Comparison of ENCODE assay signal across 8 cellular contexts in the genomic region with DNA sequence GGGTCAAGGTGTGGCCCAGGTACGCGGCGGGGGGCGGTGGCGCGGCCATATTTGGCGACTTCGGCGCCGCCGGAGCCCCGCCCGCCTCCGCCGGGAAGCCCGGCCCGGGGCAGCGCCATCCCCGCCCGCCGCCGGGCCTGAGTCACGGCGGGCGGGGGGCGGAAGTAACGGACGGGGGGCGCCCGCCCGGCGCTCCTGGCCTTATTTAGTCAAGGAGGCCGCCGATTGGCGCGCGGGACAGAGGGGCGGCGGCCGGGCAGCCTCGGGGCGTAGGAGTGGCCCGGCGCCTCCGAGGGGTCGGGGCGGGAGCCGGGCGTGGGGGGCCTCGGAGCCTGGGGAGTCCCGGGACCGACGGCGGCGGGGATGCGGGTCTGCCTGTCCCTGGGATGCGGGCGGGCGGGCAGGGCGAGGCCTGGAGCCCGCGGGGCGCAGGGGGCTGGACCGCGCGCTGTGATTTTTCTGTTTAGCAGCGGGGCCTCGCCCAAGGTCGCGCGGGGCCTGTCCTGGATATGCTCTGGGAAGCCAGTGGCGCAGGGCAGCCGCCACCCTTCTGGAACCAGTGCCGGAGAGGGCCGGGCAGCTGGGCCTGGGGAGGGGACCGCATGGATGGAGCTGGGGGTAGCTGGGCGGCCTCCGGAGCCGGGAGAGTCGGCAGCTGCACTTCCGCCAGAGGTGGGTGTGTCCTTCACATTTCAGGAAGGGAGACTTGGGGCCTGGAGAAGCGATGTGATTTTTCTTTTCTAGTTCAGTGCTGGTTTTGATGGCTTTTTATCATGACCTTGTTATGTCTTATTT. TPM values are rescaled to one million over a fixed set of nuclear protein-coding genes. Genes with fewer than 3 reads are reported as not detected.
DNase-seq lines count a peak whose midpoint lies in the region; ATAC-seq and TF ChIP-seq lines count a peak whose summit lies in the region.

No MANE protein-coding gene starts in this region.

- peak; percentile 75 for TF ChIP-seq POLR2A in right lobe of liver (IDR thresholded peaks at IDR 0.05)

- peak overlapping the region; percentile 88 for H3K27ac Mint-ChIP-seq in activated CD4-positive, alpha-beta memory T cell treated with anti-CD3 and anti-CD28 coated beads for 36 hours

- H3K27ac ChIP-seq in right lobe of liver: peak overlapping the region; percentile 99 to 100 (median 99)

- peak; percentile 3 to 48 (median 34) for ATAC-seq in right lobe of liver
- ATAC-seq in HG03039 (IDR thresholded peaks at IDR 0.05; ENCODE audit: unreplicated experiment): no peak

- H3K36me3 Mint-ChIP-seq in activated CD4-positive, alpha-beta memory T cell treated with anti-CD3 and anti-CD28 coated beads for 36 hours: peaks cover 24% of the 10 kb centered on the region

- WGBS in right lobe of liver (ENCODE audit: insufficient coverage, low coverage, low lambda C conversion rate, missing lambda C conversion rate): 7% methylated on average over 17 of the region's 82 CpGs

- H3K27me3 Mint-ChIP-seq in activated CD4-positive, alpha-beta memory T cell treated with anti-CD3 and anti-CD28 coated beads for 36 hours: no peaks in the 10 kb centered on the region

- H3K4me1 ChIP-seq in HAP-1: peaks cover 5% of the 10 kb centered on the region
- H3K4me1 ChIP-seq in right lobe of liver: peaks cover 0 to 38% (median 6%) of the 10 kb centered on the region in 4 donors

- H3K9me3 ChIP-seq in HAP-1 (no peaks in the 10 kb centered on the region), right lobe of liver (no peaks in the 10 kb centered on the region)

- POLR2A ChIA-PET in activated CD4-positive, alpha-beta memory T cell treated with anti-CD3 and anti-CD28 coated beads for 36 hours (lab: Charles Lee): interaction anchor here (1.2 to 1.8 kb wide), 2 partner anchors 30 to 37 kb away, joined by 5 to 14 read pairs; a partner anchor contains a TSS

- H3K27me3 ChIP-seq in HAP-1 (ENCODE audit: low read depth) (no peaks in the 10 kb centered on the region), right lobe of liver (no peaks in the 10 kb centered on the region)

- H3K4me3 ChIP-seq in HAP-1 (peak overlapping the region; percentile 51), right lobe of liver (peak overlapping the region; percentile 82 to 96 (median 95))

- DNase-seq in DMS153 treated with DMSO at 0.1 percent for 48 hours (lab: John Stamatoyannopoulos, UW; ENCODE audit: unreplicated experiment) (peak; percentile 49), HAP-1 (ENCODE audit: low spot score in 2 of 2) (peak; percentile 61 to 80), NCI-H226 (peak; percentile 83), ecto neural progenitor cell (ENCODE audit: low spot score) (peak; percentile 88), right lobe of liver (peak; percentile 68 to 87 (median 78))
- DNase-seq in activated CD4-positive, alpha-beta memory T cell treated with anti-CD3 and anti-CD28 coated beads for 36 hours: peak; percentile 80
- DNase-seq in stimulated activated CD8-positive, alpha-beta memory T cell treated with anti-CD3 and anti-CD28 coated beads, Interleukin-12 subunit alpha, Interleukin-12 subunit beta, amount 100 ng/mL, for 1 hour (ENCODE audit: low read depth): peak; percentile 61

- TF ChIP-seq CTCF in right lobe of liver (IDR thresholded peaks at IDR 0.05): no peak

- H3K9me3 Mint-ChIP-seq in activated CD4-positive, alpha-beta memory T cell treated with anti-CD3 and anti-CD28 coated beads for 36 hours: no peaks in the 10 kb centered on the region

- in situ Hi-C loops in HAP-1 (cut with MboI; ENCODE audit: low sequenced_read_pairs): no loop called here

- H3K36me3 ChIP-seq in HAP-1 (replicated peaks) (peaks cover 26% of the 10 kb centered on the region), right lobe of liver (peaks cover 11 to 21% (median 17%) of the 10 kb centered on the region in 4 donors)

- peak overlapping the region; percentile 92 for H3K4me3 Mint-ChIP-seq in activated CD4-positive, alpha-beta memory T cell treated with anti-CD3 and anti-CD28 coated beads for 36 hours

- intact Hi-C loops in activated CD4-positive, alpha-beta memory T cell treated with anti-CD3 and anti-CD28 coated beads for 36 hours (cut with micrococcal nuclease): loop anchor here (2.0 kb wide), 1 partner anchor 346 kb away; a partner anchor contains a TSS
- intact Hi-C loops in right lobe of liver (cut with DNase I): no loop called here

- H3K4me1 Mint-ChIP-seq in activated CD4-positive, alpha-beta memory T cell treated with anti-CD3 and anti-CD28 coated beads for 36 hours (ENCODE audit: low read depth): peaks cover 20% of the 10 kb centered on the region

- CTCF ChIA-PET in activated CD4-positive, alpha-beta memory T cell treated with anti-CD3 and anti-CD28 coated beads for 36 hours (lab: Charles Lee): interaction anchor here (1.0 kb wide), 1 partner anchor 262 kb away, joined by 3 read pairs; no protein-coding TSS in a partner anchor

RNA-seq across cellular contexts. Expression of a gene that starts 2.3 kb away (rescaled TPM):
- total RNA-seq in activated CD4-positive, alpha-beta memory T cell treated with anti-CD3 and anti-CD28 coated beads for 36 hours: 1,000 to 10,000 TPM; 3,773 to 3,928 TPM
- 1,000 to 10,000 TPM in 3 of 6 experiments, 100 to 1,000 TPM in 3; 218 to 2,508 (median 1,326) TPM for total RNA-seq in right lobe of liver

RNA-seq across cellular contexts. Expression of a gene that starts 13.2 kb away (rescaled TPM):
- under 1 TPM; 0.33 to 0.46 TPM for total RNA-seq in activated CD4-positive, alpha-beta memory T cell treated with anti-CD3 and anti-CD28 coated beads for 36 hours
- total RNA-seq in right lobe of liver: under 1 TPM in 1 of 6 experiments, not detected in 5; 0.22 TPM

RNA-seq across cellular contexts. Expression of a gene that starts 37.2 kb away (rescaled TPM):
- 10 to 100 TPM; 33.5 to 39.7 TPM for total RNA-seq in activated CD4-positive, alpha-beta memory T cell treated with anti-CD3 and anti-CD28 coated beads for 36 hours
- 10 to 100 TPM; 13.1 to 17.1 (median 15.2) TPM for total RNA-seq in right lobe of liver
